In genomic region chr2:214895469-214895868, GRCh38 we compare ENCODE assay signal across 10 cellular contexts.
"Had no signal": no experiment of that assay in that cellular context is flagged by ENCODE, and none has a peak within 500 bp of the region (broad histone marks: within the 10 kb centered on the region; RNA-seq: fewer than 3 reads in every experiment).

No MANE protein-coding gene starts in this region.

- H3K9ac ChIP-seq: GM23248, KMS-11 had no signal

- H3K4me3 ChIP-seq: GM23248 had no signal

- H3K27ac ChIP-seq: GM23248, HL-60, KMS-11 had no signal

- H3K4me2 ChIP-seq: KMS-11 had no signal

- DNase-seq: GM23248, H9, HCEC 1CT, IMR-90, Karpas-422, KBM-7 had no signal

- FAIRE-seq: H1, H54 had no signal

- H2AFZ ChIP-seq: GM23248 had no signal
